Comparison of ENCODE assay signal across 1 cellular context in the genomic region with DNA sequence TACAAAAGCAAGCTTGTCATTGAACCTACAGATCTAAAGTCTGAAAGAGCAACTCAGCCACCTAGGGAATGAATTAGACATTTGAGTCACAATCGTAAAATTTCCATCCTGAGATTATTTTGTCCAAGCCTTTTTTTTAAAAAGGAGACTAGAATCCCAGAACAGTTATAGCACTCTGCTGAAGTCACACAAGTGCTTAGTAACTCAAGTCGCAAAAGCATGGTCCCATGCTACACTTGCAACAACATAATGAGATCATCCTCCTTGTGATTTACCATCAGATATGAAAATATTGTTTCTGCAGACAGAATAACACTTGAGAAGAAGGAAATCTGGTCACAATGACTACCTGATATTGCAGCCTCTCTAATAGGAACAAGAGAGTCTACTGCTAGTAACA.
TF ChIP-seq lines count a peak whose summit lies in the region.

No MANE protein-coding gene starts in this region.

TF ChIP-seq in PFSK-1, 5 proteins besides CTCF, POLR2A, EP300 and RAD21 (continued from another document):
- TF ChIP-seq, protein P1, sequence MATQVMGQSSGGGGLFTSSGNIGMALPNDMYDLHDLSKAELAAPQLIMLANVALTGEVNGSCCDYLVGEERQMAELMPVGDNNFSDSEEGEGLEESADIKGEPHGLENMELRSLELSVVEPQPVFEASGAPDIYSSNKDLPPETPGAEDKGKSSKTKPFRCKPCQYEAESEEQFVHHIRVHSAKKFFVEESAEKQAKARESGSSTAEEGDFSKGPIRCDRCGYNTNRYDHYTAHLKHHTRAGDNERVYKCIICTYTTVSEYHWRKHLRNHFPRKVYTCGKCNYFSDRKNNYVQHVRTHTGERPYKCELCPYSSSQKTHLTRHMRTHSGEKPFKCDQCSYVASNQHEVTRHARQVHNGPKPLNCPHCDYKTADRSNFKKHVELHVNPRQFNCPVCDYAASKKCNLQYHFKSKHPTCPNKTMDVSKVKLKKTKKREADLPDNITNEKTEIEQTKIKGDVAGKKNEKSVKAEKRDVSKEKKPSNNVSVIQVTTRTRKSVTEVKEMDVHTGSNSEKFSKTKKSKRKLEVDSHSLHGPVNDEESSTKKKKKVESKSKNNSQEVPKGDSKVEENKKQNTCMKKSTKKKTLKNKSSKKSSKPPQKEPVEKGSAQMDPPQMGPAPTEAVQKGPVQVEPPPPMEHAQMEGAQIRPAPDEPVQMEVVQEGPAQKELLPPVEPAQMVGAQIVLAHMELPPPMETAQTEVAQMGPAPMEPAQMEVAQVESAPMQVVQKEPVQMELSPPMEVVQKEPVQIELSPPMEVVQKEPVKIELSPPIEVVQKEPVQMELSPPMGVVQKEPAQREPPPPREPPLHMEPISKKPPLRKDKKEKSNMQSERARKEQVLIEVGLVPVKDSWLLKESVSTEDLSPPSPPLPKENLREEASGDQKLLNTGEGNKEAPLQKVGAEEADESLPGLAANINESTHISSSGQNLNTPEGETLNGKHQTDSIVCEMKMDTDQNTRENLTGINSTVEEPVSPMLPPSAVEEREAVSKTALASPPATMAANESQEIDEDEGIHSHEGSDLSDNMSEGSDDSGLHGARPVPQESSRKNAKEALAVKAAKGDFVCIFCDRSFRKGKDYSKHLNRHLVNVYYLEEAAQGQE (IDR thresholded peaks at IDR 0.05; ENCODE audit: insufficient read depth in 1 of 2, low read depth in 2 of 2, low read length in 2 of 2), result no peak
- 0 out of 2 replicates have a peak, but pooled peaks have one; percentile 18 for TF ChIP-seq TAF1 (IDR thresholded peaks at IDR 0.05; ENCODE audit: borderline replicate concordance, insufficient read depth, low read length)
- TF ChIP-seq POLR2AphosphoS5 (IDR thresholded peaks at IDR 0.05; ENCODE audit: low read depth, low read length), result no peak
